ENCODE assay signal across 1 cellular context in the genomic region with DNA sequence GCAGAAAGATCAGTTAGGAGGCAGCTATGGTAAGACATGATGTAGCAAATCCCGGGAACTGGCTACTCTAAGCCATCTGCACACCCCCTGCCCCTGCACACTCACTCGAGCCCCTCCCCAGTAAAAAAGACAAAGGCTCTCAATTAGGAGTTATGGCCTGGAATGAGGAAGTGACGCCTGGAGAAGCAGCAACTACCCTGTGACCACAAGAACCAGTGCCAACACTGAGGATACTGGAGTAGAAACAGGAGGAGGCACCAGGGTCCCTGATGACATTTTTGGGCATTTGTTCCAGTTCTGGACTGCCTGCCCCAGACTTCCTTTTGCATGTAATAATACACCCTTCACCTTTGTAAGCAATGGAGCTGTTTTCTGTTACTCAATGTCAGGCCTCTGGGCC.
TF ChIP-seq lines count a peak whose summit lies in the region.

No MANE protein-coding gene starts in this region.

TF ChIP-seq in GM23338, 12 proteins besides CTCF, POLR2A, EP300 and RAD21 (continued from another document):
- no peak for TF ChIP-seq ZNF114 (CRISPR knock-in tag; IDR thresholded peaks at IDR 0.05)
- no peak for TF ChIP-seq ZNF331 (CRISPR knock-in tag; IDR thresholded peaks at IDR 0.05; ENCODE audit: low read depth)
TF ChIP-seq in GM23338: peak in this region for 0.
